2 cellular contexts compared by ENCODE assay signal in the genomic region with DNA sequence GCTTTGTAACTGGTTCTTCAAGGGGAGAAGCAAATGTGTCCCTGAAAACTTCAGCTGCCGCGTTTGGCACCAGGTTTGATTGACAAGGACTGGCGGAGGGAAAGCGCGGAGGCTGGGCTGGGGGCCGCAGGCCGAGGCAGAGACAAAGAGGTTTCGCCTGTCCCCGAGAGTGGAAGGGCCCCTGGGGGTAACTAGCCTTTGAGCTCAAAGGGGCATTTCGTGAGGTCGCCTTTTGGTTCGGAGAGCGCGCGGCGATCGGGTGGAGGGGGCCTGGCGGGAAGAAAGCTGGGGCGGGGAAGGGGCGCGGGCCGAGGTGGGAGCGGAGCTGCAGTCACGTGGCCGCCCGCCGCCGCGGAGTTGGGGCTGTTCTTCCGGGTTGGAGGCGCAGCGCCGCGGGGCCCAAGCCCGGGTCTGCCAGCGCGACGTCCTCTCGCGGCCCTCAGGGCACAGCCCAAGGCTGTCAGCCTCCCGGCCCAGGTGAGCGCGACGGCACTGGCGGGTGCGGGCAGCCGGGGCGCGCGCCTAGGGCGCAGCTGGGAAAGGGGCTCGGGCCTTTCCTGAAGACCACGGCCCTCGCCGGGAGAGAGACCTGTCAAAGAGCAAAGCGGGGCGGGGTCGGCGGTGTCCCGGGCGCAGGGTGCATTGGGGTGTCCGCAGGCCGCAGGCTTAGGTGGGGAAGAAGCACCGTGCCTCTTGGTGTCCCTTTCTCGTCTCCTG.
TF ChIP-seq lines count a peak whose summit lies in the region.

A gene (plus strand): TSS at position 363 of the 717 bp plus-strand sequence. CDS start 6,016 bp downstream, outside the sequence.

TF ChIP-seq in GM23338, 12 proteins besides CTCF, POLR2A, EP300 and RAD21 (continued from another document):
- TF ChIP-seq, protein P1, sequence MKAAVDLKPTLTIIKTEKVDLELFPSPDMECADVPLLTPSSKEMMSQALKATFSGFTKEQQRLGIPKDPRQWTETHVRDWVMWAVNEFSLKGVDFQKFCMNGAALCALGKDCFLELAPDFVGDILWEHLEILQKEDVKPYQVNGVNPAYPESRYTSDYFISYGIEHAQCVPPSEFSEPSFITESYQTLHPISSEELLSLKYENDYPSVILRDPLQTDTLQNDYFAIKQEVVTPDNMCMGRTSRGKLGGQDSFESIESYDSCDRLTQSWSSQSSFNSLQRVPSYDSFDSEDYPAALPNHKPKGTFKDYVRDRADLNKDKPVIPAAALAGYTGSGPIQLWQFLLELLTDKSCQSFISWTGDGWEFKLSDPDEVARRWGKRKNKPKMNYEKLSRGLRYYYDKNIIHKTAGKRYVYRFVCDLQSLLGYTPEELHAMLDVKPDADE (IDR thresholded peaks at IDR 0.05): no peak
- TF ChIP-seq, protein P2, sequence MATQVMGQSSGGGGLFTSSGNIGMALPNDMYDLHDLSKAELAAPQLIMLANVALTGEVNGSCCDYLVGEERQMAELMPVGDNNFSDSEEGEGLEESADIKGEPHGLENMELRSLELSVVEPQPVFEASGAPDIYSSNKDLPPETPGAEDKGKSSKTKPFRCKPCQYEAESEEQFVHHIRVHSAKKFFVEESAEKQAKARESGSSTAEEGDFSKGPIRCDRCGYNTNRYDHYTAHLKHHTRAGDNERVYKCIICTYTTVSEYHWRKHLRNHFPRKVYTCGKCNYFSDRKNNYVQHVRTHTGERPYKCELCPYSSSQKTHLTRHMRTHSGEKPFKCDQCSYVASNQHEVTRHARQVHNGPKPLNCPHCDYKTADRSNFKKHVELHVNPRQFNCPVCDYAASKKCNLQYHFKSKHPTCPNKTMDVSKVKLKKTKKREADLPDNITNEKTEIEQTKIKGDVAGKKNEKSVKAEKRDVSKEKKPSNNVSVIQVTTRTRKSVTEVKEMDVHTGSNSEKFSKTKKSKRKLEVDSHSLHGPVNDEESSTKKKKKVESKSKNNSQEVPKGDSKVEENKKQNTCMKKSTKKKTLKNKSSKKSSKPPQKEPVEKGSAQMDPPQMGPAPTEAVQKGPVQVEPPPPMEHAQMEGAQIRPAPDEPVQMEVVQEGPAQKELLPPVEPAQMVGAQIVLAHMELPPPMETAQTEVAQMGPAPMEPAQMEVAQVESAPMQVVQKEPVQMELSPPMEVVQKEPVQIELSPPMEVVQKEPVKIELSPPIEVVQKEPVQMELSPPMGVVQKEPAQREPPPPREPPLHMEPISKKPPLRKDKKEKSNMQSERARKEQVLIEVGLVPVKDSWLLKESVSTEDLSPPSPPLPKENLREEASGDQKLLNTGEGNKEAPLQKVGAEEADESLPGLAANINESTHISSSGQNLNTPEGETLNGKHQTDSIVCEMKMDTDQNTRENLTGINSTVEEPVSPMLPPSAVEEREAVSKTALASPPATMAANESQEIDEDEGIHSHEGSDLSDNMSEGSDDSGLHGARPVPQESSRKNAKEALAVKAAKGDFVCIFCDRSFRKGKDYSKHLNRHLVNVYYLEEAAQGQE (IDR thresholded peaks at IDR 0.05; ENCODE audit: unreplicated experiment): no peak
- TF ChIP-seq, protein P3, sequence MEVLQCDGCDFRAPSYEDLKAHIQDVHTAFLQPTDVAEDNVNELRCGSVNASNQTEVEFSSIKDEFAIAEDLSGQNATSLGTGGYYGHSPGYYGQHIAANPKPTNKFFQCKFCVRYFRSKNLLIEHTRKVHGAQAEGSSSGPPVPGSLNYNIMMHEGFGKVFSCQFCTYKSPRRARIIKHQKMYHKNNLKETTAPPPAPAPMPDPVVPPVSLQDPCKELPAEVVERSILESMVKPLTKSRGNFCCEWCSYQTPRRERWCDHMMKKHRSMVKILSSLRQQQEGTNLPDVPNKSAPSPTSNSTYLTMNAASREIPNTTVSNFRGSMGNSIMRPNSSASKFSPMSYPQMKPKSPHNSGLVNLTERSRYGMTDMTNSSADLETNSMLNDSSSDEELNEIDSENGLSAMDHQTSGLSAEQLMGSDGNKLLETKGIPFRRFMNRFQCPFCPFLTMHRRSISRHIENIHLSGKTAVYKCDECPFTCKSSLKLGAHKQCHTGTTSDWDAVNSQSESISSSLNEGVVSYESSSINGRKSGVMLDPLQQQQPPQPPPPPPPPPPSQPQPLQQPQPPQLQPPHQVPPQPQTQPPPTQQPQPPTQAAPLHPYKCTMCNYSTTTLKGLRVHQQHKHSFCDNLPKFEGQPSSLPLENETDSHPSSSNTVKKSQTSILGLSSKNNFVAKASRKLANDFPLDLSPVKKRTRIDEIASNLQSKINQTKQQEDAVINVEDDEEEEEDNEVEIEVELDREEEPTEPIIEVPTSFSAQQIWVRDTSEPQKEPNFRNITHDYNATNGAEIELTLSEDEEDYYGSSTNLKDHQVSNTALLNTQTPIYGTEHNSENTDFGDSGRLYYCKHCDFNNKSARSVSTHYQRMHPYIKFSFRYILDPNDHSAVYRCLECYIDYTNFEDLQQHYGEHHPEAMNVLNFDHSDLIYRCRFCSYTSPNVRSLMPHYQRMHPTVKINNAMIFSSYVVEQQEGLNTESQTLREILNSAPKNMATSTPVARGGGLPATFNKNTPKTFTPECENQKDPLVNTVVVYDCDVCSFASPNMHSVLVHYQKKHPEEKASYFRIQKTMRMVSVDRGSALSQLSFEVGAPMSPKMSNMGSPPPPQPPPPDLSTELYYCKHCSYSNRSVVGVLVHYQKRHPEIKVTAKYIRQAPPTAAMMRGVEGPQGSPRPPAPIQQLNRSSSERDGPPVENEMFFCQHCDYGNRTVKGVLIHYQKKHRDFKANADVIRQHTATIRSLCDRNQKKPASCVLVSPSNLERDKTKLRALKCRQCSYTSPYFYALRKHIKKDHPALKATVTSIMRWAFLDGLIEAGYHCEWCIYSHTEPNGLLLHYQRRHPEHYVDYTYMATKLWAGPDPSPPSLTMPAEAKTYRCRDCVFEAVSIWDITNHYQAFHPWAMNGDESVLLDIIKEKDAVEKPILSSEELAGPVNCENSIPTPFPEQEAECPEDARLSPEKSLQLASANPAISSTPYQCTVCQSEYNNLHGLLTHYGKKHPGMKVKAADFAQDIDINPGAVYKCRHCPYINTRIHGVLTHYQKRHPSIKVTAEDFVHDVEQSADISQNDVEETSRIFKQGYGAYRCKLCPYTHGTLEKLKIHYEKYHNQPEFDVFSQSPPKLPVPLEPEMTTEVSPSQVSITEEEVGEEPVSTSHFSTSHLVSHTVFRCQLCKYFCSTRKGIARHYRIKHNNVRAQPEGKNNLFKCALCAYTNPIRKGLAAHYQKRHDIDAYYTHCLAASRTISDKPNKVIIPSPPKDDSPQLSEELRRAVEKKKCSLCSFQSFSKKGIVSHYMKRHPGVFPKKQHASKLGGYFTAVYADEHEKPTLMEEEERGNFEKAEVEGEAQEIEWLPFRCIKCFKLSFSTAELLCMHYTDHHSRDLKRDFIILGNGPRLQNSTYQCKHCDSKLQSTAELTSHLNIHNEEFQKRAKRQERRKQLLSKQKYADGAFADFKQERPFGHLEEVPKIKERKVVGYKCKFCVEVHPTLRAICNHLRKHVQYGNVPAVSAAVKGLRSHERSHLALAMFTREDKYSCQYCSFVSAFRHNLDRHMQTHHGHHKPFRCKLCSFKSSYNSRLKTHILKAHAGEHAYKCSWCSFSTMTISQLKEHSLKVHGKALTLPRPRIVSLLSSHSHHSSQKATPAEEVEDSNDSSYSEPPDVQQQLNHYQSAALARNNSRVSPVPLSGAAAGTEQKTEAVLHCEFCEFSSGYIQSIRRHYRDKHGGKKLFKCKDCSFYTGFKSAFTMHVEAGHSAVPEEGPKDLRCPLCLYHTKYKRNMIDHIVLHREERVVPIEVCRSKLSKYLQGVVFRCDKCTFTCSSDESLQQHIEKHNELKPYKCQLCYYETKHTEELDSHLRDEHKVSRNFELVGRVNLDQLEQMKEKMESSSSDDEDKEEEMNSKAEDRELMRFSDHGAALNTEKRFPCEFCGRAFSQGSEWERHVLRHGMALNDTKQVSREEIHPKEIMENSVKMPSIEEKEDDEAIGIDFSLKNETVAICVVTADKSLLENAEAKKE (CRISPR knock-in tag; IDR thresholded peaks at IDR 0.05): no peak
- TF ChIP-seq EZH2phosphoT487 (IDR thresholded peaks at IDR 0.05; ENCODE audit: unreplicated experiment) (no peak), ZNF114 (CRISPR knock-in tag; IDR thresholded peaks at IDR 0.05) (no peak), STAT1 (IDR thresholded peaks at IDR 0.05; ENCODE audit: unreplicated experiment) (no peak), ZNF331 (CRISPR knock-in tag; IDR thresholded peaks at IDR 0.05; ENCODE audit: low read depth) (no peak)
TF ChIP-seq in GM23338: peak in this region for 1.

TF ChIP-seq in SK-N-SH, 30 proteins besides CTCF, POLR2A, EP300 and RAD21 (continued from another document):
- TF ChIP-seq, protein P4, sequence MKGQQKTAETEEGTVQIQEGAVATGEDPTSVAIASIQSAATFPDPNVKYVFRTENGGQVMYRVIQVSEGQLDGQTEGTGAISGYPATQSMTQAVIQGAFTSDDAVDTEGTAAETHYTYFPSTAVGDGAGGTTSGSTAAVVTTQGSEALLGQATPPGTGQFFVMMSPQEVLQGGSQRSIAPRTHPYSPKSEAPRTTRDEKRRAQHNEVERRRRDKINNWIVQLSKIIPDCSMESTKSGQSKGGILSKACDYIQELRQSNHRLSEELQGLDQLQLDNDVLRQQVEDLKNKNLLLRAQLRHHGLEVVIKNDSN (IDR thresholded peaks at IDR 0.05; ENCODE audit: borderline replicate concordance, low read depth): peak; percentile 90
- TF ChIP-seq GATA2 (CRISPR knock-in tag; IDR thresholded peaks at IDR 0.05) (no peak), NRF1 (IDR thresholded peaks at IDR 0.05; ENCODE audit: low read depth, low read length) (no peak), ELF1 (IDR thresholded peaks at IDR 0.05) (peak; percentile 80), GABPA (IDR thresholded peaks at IDR 0.05; ENCODE audit: low read depth) (peak; percentile 63), MXI1 (IDR thresholded peaks at IDR 0.05; ENCODE audit: low read depth, low read length) (peak; percentile 38; the same call in 1 of the 2 replicates), MEF2A (IDR thresholded peaks at IDR 0.05; ENCODE audit: borderline replicate concordance, low read depth) (no peak)
- TF ChIP-seq, protein P5, sequence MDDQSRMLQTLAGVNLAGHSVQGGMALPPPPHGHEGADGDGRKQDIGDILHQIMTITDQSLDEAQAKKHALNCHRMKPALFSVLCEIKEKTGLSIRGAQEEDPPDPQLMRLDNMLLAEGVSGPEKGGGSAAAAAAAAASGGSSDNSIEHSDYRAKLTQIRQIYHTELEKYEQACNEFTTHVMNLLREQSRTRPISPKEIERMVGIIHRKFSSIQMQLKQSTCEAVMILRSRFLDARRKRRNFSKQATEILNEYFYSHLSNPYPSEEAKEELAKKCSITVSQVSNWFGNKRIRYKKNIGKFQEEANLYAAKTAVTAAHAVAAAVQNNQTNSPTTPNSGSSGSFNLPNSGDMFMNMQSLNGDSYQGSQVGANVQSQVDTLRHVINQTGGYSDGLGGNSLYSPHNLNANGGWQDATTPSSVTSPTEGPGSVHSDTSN (IDR thresholded peaks at IDR 0.05): peak; percentile 63
- TF ChIP-seq, protein P6, sequence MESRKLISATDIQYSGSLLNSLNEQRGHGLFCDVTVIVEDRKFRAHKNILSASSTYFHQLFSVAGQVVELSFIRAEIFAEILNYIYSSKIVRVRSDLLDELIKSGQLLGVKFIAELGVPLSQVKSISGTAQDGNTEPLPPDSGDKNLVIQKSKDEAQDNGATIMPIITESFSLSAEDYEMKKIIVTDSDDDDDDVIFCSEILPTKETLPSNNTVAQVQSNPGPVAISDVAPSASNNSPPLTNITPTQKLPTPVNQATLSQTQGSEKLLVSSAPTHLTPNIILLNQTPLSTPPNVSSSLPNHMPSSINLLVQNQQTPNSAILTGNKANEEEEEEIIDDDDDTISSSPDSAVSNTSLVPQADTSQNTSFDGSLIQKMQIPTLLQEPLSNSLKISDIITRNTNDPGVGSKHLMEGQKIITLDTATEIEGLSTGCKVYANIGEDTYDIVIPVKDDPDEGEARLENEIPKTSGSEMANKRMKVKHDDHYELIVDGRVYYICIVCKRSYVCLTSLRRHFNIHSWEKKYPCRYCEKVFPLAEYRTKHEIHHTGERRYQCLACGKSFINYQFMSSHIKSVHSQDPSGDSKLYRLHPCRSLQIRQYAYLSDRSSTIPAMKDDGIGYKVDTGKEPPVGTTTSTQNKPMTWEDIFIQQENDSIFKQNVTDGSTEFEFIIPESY (IDR thresholded peaks at IDR 0.05; ENCODE audit: borderline replicate concordance, low read depth): no peak
